Comparison of ENCODE assay signal across 20 cellular contexts in genomic region chr14:104579507-104579906, GRCh38. TPM values are rescaled to one million over a fixed set of nuclear protein-coding genes. Genes with fewer than 3 reads are reported as not detected.
A peak's percentile ranks its signal among the peaks of the same experiment; 100 is the strongest.
DNase-seq lines count a peak whose midpoint lies in the region; ATAC-seq and TF ChIP-seq lines count a peak whose summit lies in the region.
"Had no signal": no experiment of that assay in that cellular context is flagged by ENCODE, and none has a peak within 500 bp of the region (broad histone marks: within the 10 kb centered on the region; RNA-seq: fewer than 3 reads in every experiment).

C14orf180 (plus strand) TSS chr14:104579764; CDS start chr14:104586431, 6,667 bp downstream.

- TF ChIP-seq POLR2A in stomach (IDR thresholded peaks at IDR 0.05): no peak

- ATAC-seq in Right ventricle myocardium inferior: peak; percentile 43
- ATAC-seq in HG03196 (IDR thresholded peaks at IDR 0.05; ENCODE audit: unreplicated experiment): no peak
- no peak for ATAC-seq in HG03460 (IDR thresholded peaks at IDR 0.05; ENCODE audit: unreplicated experiment)
- ATAC-seq: foreskin keratinocyte had no signal

- 20 to 35% (median 28%) methylated on average over 2 to 17 of the region's 17 CpGs for WGBS in stomach, 5 donors

- peak within 1 kb of the TSS; percentile 40 to 76 (median 61) for H3K27ac ChIP-seq in stomach
- H3K27ac ChIP-seq in CD8-positive, alpha-beta memory T cell (ENCODE audit: low read depth, low read length): no peak within 1 kb of the TSS
- H3K27ac ChIP-seq: colonic mucosa, foreskin keratinocyte, tibial nerve, VCaP had no signal

- no peak within 1 kb of the TSS for H3K4me3 Mint-ChIP-seq in CD8-positive, alpha-beta memory T cell

- no peak for TF ChIP-seq CTCF in stomach (IDR thresholded peaks at IDR 0.05)

- H3K27me3 Mint-ChIP-seq in CD8-positive, alpha-beta memory T cell: no peaks in the 10 kb centered on the region

- no peaks in the 10 kb centered on the region for H3K9me3 Mint-ChIP-seq in CD8-positive, alpha-beta memory T cell

- H3K36me3 ChIP-seq in stomach: no peaks in the 10 kb centered on the region
- no peaks in the 10 kb centered on the region for H3K36me3 ChIP-seq in CD8-positive, alpha-beta memory T cell (ENCODE audit: insufficient read depth, low read length)
- H3K36me3 ChIP-seq: colonic mucosa, tibial nerve had no signal

- H3K4me3 ChIP-seq in stomach: no peak within 1 kb of the TSS
- H3K4me3 ChIP-seq in CD8-positive, alpha-beta memory T cell (ENCODE audit: low read length): no peak within 1 kb of the TSS
- H3K4me3 ChIP-seq: colonic mucosa, tibial nerve had no signal

- no peak within 1 kb of the TSS for H3K27ac Mint-ChIP-seq in CD8-positive, alpha-beta memory T cell

- H3K4me1 ChIP-seq in stomach: peaks cover 40 to 73% (median 67%) of the 10 kb centered on the region in 4 donors
- no peaks in the 10 kb centered on the region for H3K4me1 ChIP-seq in CD8-positive, alpha-beta memory T cell (ENCODE audit: insufficient read depth, low read length)
- H3K4me1 ChIP-seq: foreskin keratinocyte had no signal

- intact Hi-C loops in Right ventricle myocardium inferior (cut with DNase I) (no loop called here), stomach (cut with DNase I; ENCODE audit: low total_unique reads) (no loop called here)

- no peaks in the 10 kb centered on the region for H3K9me3 ChIP-seq in stomach
- H3K9me3 ChIP-seq in CD8-positive, alpha-beta memory T cell (ENCODE audit: low read length): no peaks in the 10 kb centered on the region
- H3K9me3 ChIP-seq: colonic mucosa, tibial nerve had no signal

- H3K36me3 Mint-ChIP-seq in CD8-positive, alpha-beta memory T cell: no peaks in the 10 kb centered on the region

- POLR2A ChIA-PET in CD8-positive, alpha-beta memory T cell (lab: Charles Lee): no interaction called here

- H3K4me1 Mint-ChIP-seq in CD8-positive, alpha-beta memory T cell: no peaks in the 10 kb centered on the region

- DNase-seq in DMS79 treated with DMSO at 0.1 percent for 48 hours (lab: John Stamatoyannopoulos, UW) (peak; percentile 40), DMS79 (lab: John Stamatoyannopoulos, UW) (no peak), Right ventricle myocardium inferior (ENCODE audit: missing footprints) (peak; percentile 87), mesenteric fat pad (ENCODE audit: low spot score) (no peak), stomach (peak; percentile 82)
- DNase-seq in CD8-positive, alpha-beta memory T cell: no peak
- DNase-seq: 8988T; activated CD4-positive, alpha-beta T cell treated with anti-CD3 and anti-CD28 coated beads, Interleukin-2, amount 50 U/mL, for 48 hours; activated naive CD4-positive, alpha-beta T cell treated with Interleukin-2 at 50 U/mL for 16 hours; activated T-cell treated with anti-CD3 and anti-CD28 coated beads for 4 hours; colonic mucosa; foreskin keratinocyte; T-helper 1 cell had no signal

- CTCF ChIA-PET in CD8-positive, alpha-beta memory T cell (lab: Charles Lee): no interaction called here

- no peak for TF ChIP-seq EP300 in stomach (IDR thresholded peaks at IDR 0.05)

- peaks cover 0 to 77% (median 9%) of the 10 kb centered on the region in 3 donors for H3K27me3 ChIP-seq in stomach
- no peaks in the 10 kb centered on the region for H3K27me3 ChIP-seq in CD8-positive, alpha-beta memory T cell (ENCODE audit: insufficient read depth, low read length, poor library complexity, severe bottlenecking)
- H3K27me3 ChIP-seq: colonic mucosa had no signal

RNA-seq across cellular contexts. Expression of gene C14orf180, which starts in this region (rescaled TPM):
- total RNA-seq in Right ventricle myocardium inferior (40.0 TPM), mesenteric fat pad (25.5 TPM), stomach (1 to 10 TPM in 2 of 5 donors, under 1 TPM in 2, not detected in 1; 0.37 to 3.8 (median 1.4) TPM)
- polyA plus RNA-seq in stomach: under 1 TPM; 0.31 to 0.75 (median 0.40) TPM
- not detected for total RNA-seq in CD8-positive, alpha-beta memory T cell
- not detected for polyA plus RNA-seq in CD8-positive, alpha-beta memory T cell
- total RNA-seq: astrocyte, endothelial cell of umbilical vein, foreskin keratinocyte had no signal
- polyA plus RNA-seq: BJ, endothelial cell of umbilical vein, foreskin keratinocyte had no signal

Comparison
In these comparisons a context has a peak if more than half of its experiments do, and no peak if none do; other contexts are left out.
1. DNase-seq: peak in DMS79 treated with DMSO at 0.1 percent for 48 hours (single experiment), Right ventricle myocardium inferior (single experiment) and stomach (single experiment); none in DMS79 (single experiment), mesenteric fat pad (single experiment) and CD8-positive, alpha-beta memory T cell (0 of 5).